In genomic region chr5:131256507-131256823, GRCh38 we compare ENCODE assay signal across 14 cellular contexts. TPM values are rescaled to one million over a fixed set of nuclear protein-coding genes. Genes with fewer than 3 reads are reported as not detected.
DNase-seq lines count a peak whose midpoint lies in the region; ATAC-seq and TF ChIP-seq lines count a peak whose summit lies in the region.
"Had no signal": no experiment of that assay in that cellular context is flagged by ENCODE, and none has a peak within 500 bp of the region (broad histone marks: within the 10 kb centered on the region; RNA-seq: fewer than 3 reads in every experiment).

No MANE protein-coding gene starts in this region.

- peaks cover 10% of the 10 kb centered on the region; the same call in 1 of the 2 replicates for H3K79me2 ChIP-seq in OCI-LY7 (ENCODE audit: insufficient read depth, low read depth, low read length)

- no peak for TF ChIP-seq CTCF in OCI-LY7 (conservative IDR thresholded peaks at IDR 0.05; ENCODE audit: low read length)
- TF ChIP-seq CTCF in heart left ventricle (IDR thresholded peaks at IDR 0.05) = no peak

- H3K4me3 ChIP-seq in OCI-LY7 (ENCODE audit: low read depth, low read length, poor library complexity, severe bottlenecking) (no peak overlapping the region), heart left ventricle (no peak overlapping the region)
- peak overlapping the region; percentile 19 for H3K4me3 ChIP-seq in effector memory CD4-positive, alpha-beta T cell (ENCODE audit: insufficient read depth, low read depth, low read length, poor library complexity, severe bottlenecking)
- H3K4me3 ChIP-seq: A549 had no signal

- no peak for TF ChIP-seq POLR2A in heart left ventricle (IDR thresholded peaks at IDR 0.05)

- no peaks in the 10 kb centered on the region for H4K20me1 ChIP-seq in OCI-LY7 (ENCODE audit: insufficient read depth, low read length)

- H3K27ac ChIP-seq in OCI-LY7 (ENCODE audit: low read depth, low read length, poor library complexity, severe bottlenecking) = no peak overlapping the region
- H3K27ac ChIP-seq in effector memory CD4-positive, alpha-beta T cell (ENCODE audit: insufficient read depth, low read length, poor library complexity, severe bottlenecking) = peak overlapping the region; percentile 92
- peak overlapping the region in 2 of 12 donors; percentile 26 to 86 for H3K27ac ChIP-seq in heart left ventricle
- H3K27ac ChIP-seq: A549, epithelial cell of prostate had no signal

- CTCF ChIA-PET in activated CD4-positive, alpha-beta T cell treated with anti-CD3 and anti-CD28 coated beads, Interleukin-2, amount 10 ng/mL, durations not matched to agents 7 days and 5 days (lab: Charles Lee) = interaction anchor here (1.1 to 2.5 kb wide), 4 partner anchors 9 to 137 kb away, joined by 3 to 7 read pairs (median 4); no protein-coding TSS in a partner anchor
- CTCF ChIA-PET in OCI-LY7 (lab: Charles Lee; ENCODE audit: unreplicated experiment) = no interaction called here

- no peaks in the 10 kb centered on the region for H3K27me3 ChIP-seq in effector memory CD4-positive, alpha-beta T cell (replicated peaks; ENCODE audit: control insufficient read depth, insufficient read depth, low read length, poor library complexity, severe bottlenecking)
- H3K27me3 ChIP-seq in heart left ventricle = no peaks in the 10 kb centered on the region

- H3K4me2 ChIP-seq in OCI-LY7 (ENCODE audit: low read length) = 0 out of 2 replicates have a peak overlapping the region, but pooled peaks have one; percentile 15
- H3K4me2 ChIP-seq: A549 had no signal

- H3K9me3 ChIP-seq in OCI-LY7 (ENCODE audit: low read length) = no peaks in the 10 kb centered on the region
- no peaks in the 10 kb centered on the region for H3K9me3 ChIP-seq in effector memory CD4-positive, alpha-beta T cell (ENCODE audit: control insufficient read depth, low read length)
- H3K9me3 ChIP-seq in heart left ventricle = no peaks in the 10 kb centered on the region
- H3K9me3 ChIP-seq: A549 had no signal

- no peaks in the 10 kb centered on the region for H3K9me2 ChIP-seq in OCI-LY7 (ENCODE audit: insufficient read depth, low read length)

- BruUV-seq in OCI-LY7 (replicated peaks; lab: Mats Ljungman, UMichigan) = no TSS peak

- H2AFZ ChIP-seq in OCI-LY7 (ENCODE audit: low read length) = no peak overlapping the region

- H3K4me1 ChIP-seq in OCI-LY7 (ENCODE audit: insufficient read depth, low read length, poor library complexity, severe bottlenecking) = peaks cover 70% of the 10 kb centered on the region
- peaks cover 32% of the 10 kb centered on the region for H3K4me1 ChIP-seq in effector memory CD4-positive, alpha-beta T cell (ENCODE audit: control insufficient read depth, insufficient read depth, low read length, poor library complexity, severe bottlenecking)
- H3K4me1 ChIP-seq in heart left ventricle = peaks cover 0 to 74% (median 0%) of the 10 kb centered on the region in 12 donors
- H3K4me1 ChIP-seq: A549 had no signal

- H3K36me3 Mint-ChIP-seq in activated CD4-positive, alpha-beta T cell treated with anti-CD3 and anti-CD28 coated beads, Interleukin-2, amount 10 ng/mL, durations not matched to agents 7 days and 5 days (ENCODE audit: low read depth) = peaks cover 35% of the 10 kb centered on the region
- H3K36me3 Mint-ChIP-seq in stimulated activated naive B cell treated with anti-CD40 and anti-IgM and Interleukin-4, amounts not matched to agents 10 μg/mL and 1 μg/mL and 100 μg/mL, for 72 hours = peaks cover 17 to 20% of the 10 kb centered on the region in 2 donors

- H3K4me3 Mint-ChIP-seq in activated CD4-positive, alpha-beta T cell treated with anti-CD3 and anti-CD28 coated beads, Interleukin-2, amount 10 ng/mL, durations not matched to agents 7 days and 5 days = peak overlapping the region; percentile 39
- peak overlapping the region; percentile 4 to 37 for H3K4me3 Mint-ChIP-seq in stimulated activated naive B cell treated with anti-CD40 and anti-IgM and Interleukin-4, amounts not matched to agents 10 μg/mL and 1 μg/mL and 100 μg/mL, for 72 hours

- 70 to 85% (median 76%) methylated on average over 2 of the region's 2 CpGs for WGBS in heart left ventricle, 4 donors

- intact Hi-C loops in OCI-LY7 (cut with micrococcal nuclease; ENCODE audit: unreplicated experiment) (no loop called here), heart left ventricle (cut with DNase I) (no loop called here)

- peaks cover 77% of the 10 kb centered on the region for H3K4me1 Mint-ChIP-seq in activated CD4-positive, alpha-beta T cell treated with anti-CD3 and anti-CD28 coated beads, Interleukin-2, amount 10 ng/mL, durations not matched to agents 7 days and 5 days
- peaks cover 29 to 62% of the 10 kb centered on the region in 2 donors for H3K4me1 Mint-ChIP-seq in stimulated activated naive B cell treated with anti-CD40 and anti-IgM and Interleukin-4, amounts not matched to agents 10 μg/mL and 1 μg/mL and 100 μg/mL, for 72 hours

- peaks cover 21% of the 10 kb centered on the region for H3K36me3 ChIP-seq in OCI-LY7 (ENCODE audit: insufficient read depth, low read length)
- H3K36me3 ChIP-seq in effector memory CD4-positive, alpha-beta T cell (ENCODE audit: control insufficient read depth, insufficient read depth, low read length) = peaks cover 8% of the 10 kb centered on the region
- H3K36me3 ChIP-seq in heart left ventricle = no peaks in the 10 kb centered on the region

- no peak for DNase-seq in activated CD4-positive, alpha-beta T cell treated with anti-CD3 and anti-CD28 coated beads, Interleukin-2, amount 10 ng/mL, durations not matched to agents 7 days and 5 days
- DNase-seq in activated CD4-positive, alpha-beta T cell treated with anti-CD3 and anti-CD28 coated beads for 1 hour = no peak
- DNase-seq in OCI-LY7 (ENCODE audit: low spot score) (no peak), heart left ventricle (no peak), NCI-H2196 (lab: John Stamatoyannopoulos, UW; ENCODE audit: unreplicated experiment) (no peak)
- no peak for DNase-seq in effector memory CD4-positive, alpha-beta T cell
- no peak for DNase-seq in stimulated activated naive B cell treated with anti-CD40 and anti-IgM and Interleukin-4, amounts not matched to agents 10 μg/mL and 1 μg/mL and 100 μg/mL, for 72 hours
- no peak for DNase-seq in stimulated activated CD4-positive, alpha-beta T cell treated with anti-CD3 and anti-CD28 coated beads, Interleukin-4, amount 100 ng/mL, for 1 hour
- DNase-seq: activated CD4-positive, CD25-positive, alpha-beta regulatory T cell treated with anti-CD3 and anti-CD28 coated beads, Interleukin-2, amount 50 U/mL, for 72 hours; head of caudate nucleus; NCI-H1105 had no signal

- H3K27ac Mint-ChIP-seq in activated CD4-positive, alpha-beta T cell treated with anti-CD3 and anti-CD28 coated beads, Interleukin-2, amount 10 ng/mL, durations not matched to agents 7 days and 5 days = peak overlapping the region; percentile 72
- peak overlapping the region; percentile 93 for H3K27ac Mint-ChIP-seq in stimulated activated naive B cell treated with anti-CD40 and anti-IgM and Interleukin-4, amounts not matched to agents 10 μg/mL and 1 μg/mL and 100 μg/mL, for 72 hours

- ATAC-seq in stimulated activated naive B cell treated with anti-CD40 and anti-IgM and Interleukin-4, amounts not matched to agents 10 μg/mL and 1 μg/mL and 100 μg/mL, for 72 hours (replicated peaks) = no peak
- ATAC-seq in heart left ventricle = no peak
- ATAC-seq: A549, sciatic nerve had no signal

- H3K27me3 Mint-ChIP-seq in activated CD4-positive, alpha-beta T cell treated with anti-CD3 and anti-CD28 coated beads, Interleukin-2, amount 10 ng/mL, durations not matched to agents 7 days and 5 days = no peaks in the 10 kb centered on the region
- no peaks in the 10 kb centered on the region for H3K27me3 Mint-ChIP-seq in stimulated activated naive B cell treated with anti-CD40 and anti-IgM and Interleukin-4, amounts not matched to agents 10 μg/mL and 1 μg/mL and 100 μg/mL, for 72 hours

- POLR2A ChIA-PET in activated CD4-positive, alpha-beta T cell treated with anti-CD3 and anti-CD28 coated beads, Interleukin-2, amount 10 ng/mL, durations not matched to agents 7 days and 5 days (lab: Charles Lee) = no interaction called here
- POLR2A ChIA-PET in OCI-LY7 (lab: Charles Lee) = interaction anchor here (1.5 to 2.5 kb wide), 2 partner anchors 45 to 91 kb away, joined by 3 to 10 read pairs; partner anchors contain the start of gene HINT1

- H3K9me3 Mint-ChIP-seq in activated CD4-positive, alpha-beta T cell treated with anti-CD3 and anti-CD28 coated beads, Interleukin-2, amount 10 ng/mL, durations not matched to agents 7 days and 5 days = peaks cover 2% of the 10 kb centered on the region
- H3K9me3 Mint-ChIP-seq in stimulated activated naive B cell treated with anti-CD40 and anti-IgM and Interleukin-4, amounts not matched to agents 10 μg/mL and 1 μg/mL and 100 μg/mL, for 72 hours = peaks cover 0 to 1% of the 10 kb centered on the region in 2 donors

RNA-seq across cellular contexts. Expression of gene CDC42SE2, which starts 7.4 kb away (rescaled TPM):
- 100 to 1,000 TPM; 145 TPM for total RNA-seq in activated CD4-positive, alpha-beta T cell treated with anti-CD3 and anti-CD28 coated beads, Interleukin-2, amount 10 ng/mL, durations not matched to agents 7 days and 5 days
- 34.7 and 54.2 TPM in 2 replicates for total RNA-seq in OCI-LY7 (2014; rRNA removed; shearing (Covaris generic))
- total RNA-seq in OCI-LY7 (2022) = 66.8 and 68.9 TPM in 2 replicates
- 10 to 100 TPM in 8 of 9 donors, 1 to 10 TPM in 1; 9.8 to 29.2 (median 12.4) TPM for total RNA-seq in heart left ventricle
- polyA plus RNA-seq in heart left ventricle = 10 to 100 TPM in 1 of 2 donors, 1 to 10 TPM in 1; 4.8 to 12.7 TPM
